In the genomic region with DNA sequence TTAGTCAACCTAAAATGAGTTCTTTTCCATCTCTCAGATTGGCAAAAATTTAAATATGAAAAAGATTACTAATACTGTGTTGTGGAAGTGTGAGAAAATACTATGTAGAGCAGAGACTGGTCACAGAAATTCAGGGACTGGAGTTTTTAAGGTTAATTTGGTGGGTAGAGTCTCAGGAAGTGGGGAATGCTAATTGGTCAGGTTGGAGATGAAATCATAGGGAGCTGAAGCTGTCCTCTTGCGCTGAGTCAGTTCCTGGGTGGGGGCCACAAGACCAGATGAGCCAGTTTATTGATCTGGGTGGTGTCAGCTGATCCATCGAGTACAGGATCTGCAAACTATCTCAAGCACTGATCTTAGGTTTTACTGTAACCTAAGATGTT, we compare ENCODE assay signal across 13 cellular contexts. TPM values are rescaled to one million over a fixed set of nuclear protein-coding genes. Genes with fewer than 3 reads are reported as not detected.
DNase-seq lines count a peak whose midpoint lies in the region; ATAC-seq and TF ChIP-seq lines count a peak whose summit lies in the region.
"Had no signal": no experiment of that assay in that cellular context is flagged by ENCODE, and none has a peak within 500 bp of the region (broad histone marks: within the 10 kb centered on the region; RNA-seq: fewer than 3 reads in every experiment).

No MANE protein-coding gene starts in this region.

- intact Hi-C loops in Calu3 (cut with micrococcal nuclease; ENCODE audit: unreplicated experiment): loop anchor here (2.0 to 5.0 kb wide), 2 partner anchors 30 to 63 kb away; partner anchors contain the start of gene TMEM86A

- no peaks in the 10 kb centered on the region for H3K9me3 ChIP-seq in Peyer's patch
- H3K9me3 ChIP-seq: testis had no signal

- peaks cover 51% of the 10 kb centered on the region for H3K4me1 Mint-ChIP-seq in Calu3 (ENCODE audit: low read depth, unreplicated experiment)
- H3K4me1 Mint-ChIP-seq in activated T-cell treated with anti-CD3 and anti-CD28 coated beads, Interleukin-2, amount 50 U/mL, for 72 hours (ENCODE audit: low read depth): peaks cover 58% of the 10 kb centered on the region

- peak; percentile 45 to 47 for ATAC-seq in activated T-cell treated with anti-CD3 and anti-CD28 coated beads, Interleukin-2, amount 50 U/mL, for 72 hours (replicated peaks in 1 of 2)
- ATAC-seq in HG03442 (IDR thresholded peaks at IDR 0.05; ENCODE audit: unreplicated experiment): no peak

- no peak overlapping the region for H3K27ac ChIP-seq in Peyer's patch
- H3K27ac ChIP-seq: testis had no signal

- H3K27me3 ChIP-seq in Peyer's patch: no peaks in the 10 kb centered on the region
- H3K27me3 ChIP-seq: testis had no signal

- no peak overlapping the region for H3K4me3 ChIP-seq in Peyer's patch
- H3K4me3 ChIP-seq: testis had no signal

- in situ Hi-C loops in GM13977 (cut with MboI; ENCODE audit: low pct_unique_long_range_greater_than_20kb, low sequenced_read_pairs, unreplicated experiment): no loop called here

- H3K27ac Mint-ChIP-seq in Calu3 (ENCODE audit: unreplicated experiment): peak overlapping the region; percentile 81
- peak overlapping the region; percentile 68 for H3K27ac Mint-ChIP-seq in activated T-cell treated with anti-CD3 and anti-CD28 coated beads, Interleukin-2, amount 50 U/mL, for 72 hours

- no peaks in the 10 kb centered on the region for H3K9me3 Mint-ChIP-seq in Calu3 (ENCODE audit: low read depth, unreplicated experiment)
- no peaks in the 10 kb centered on the region for H3K9me3 Mint-ChIP-seq in activated T-cell treated with anti-CD3 and anti-CD28 coated beads, Interleukin-2, amount 50 U/mL, for 72 hours
- H3K9me3 Mint-ChIP-seq: naive B cell had no signal

- no peaks in the 10 kb centered on the region for H3K4me1 ChIP-seq in Peyer's patch
- H3K4me1 ChIP-seq: testis had no signal

- H3K36me3 Mint-ChIP-seq in Calu3 (ENCODE audit: insufficient read depth, unreplicated experiment): peaks cover 21% of the 10 kb centered on the region
- H3K36me3 Mint-ChIP-seq in activated T-cell treated with anti-CD3 and anti-CD28 coated beads, Interleukin-2, amount 50 U/mL, for 72 hours (ENCODE audit: insufficient read depth in 2 of 2): no peaks in the 10 kb centered on the region
- H3K36me3 Mint-ChIP-seq: naive B cell had no signal

- no peaks in the 10 kb centered on the region for H3K36me3 ChIP-seq in Peyer's patch

- BruUV-seq in Calu3 (replicated peaks; lab: Mats Ljungman, UMichigan): no TSS peak

- no peaks in the 10 kb centered on the region for H3K27me3 Mint-ChIP-seq in Calu3 (ENCODE audit: unreplicated experiment)
- H3K27me3 Mint-ChIP-seq in activated T-cell treated with anti-CD3 and anti-CD28 coated beads, Interleukin-2, amount 50 U/mL, for 72 hours (ENCODE audit: low read depth): no peaks in the 10 kb centered on the region

- peak; percentile 86 for DNase-seq in Calu3
- DNase-seq in HT1080 (ENCODE audit: low read depth): peak; percentile 56
- DNase-seq in activated T-cell treated with anti-CD3 and anti-CD28 coated beads, Interleukin-2, amount 50 U/mL, for 72 hours: peak; percentile 29
- peak; percentile 53 for DNase-seq in kidney tubule cell (ENCODE audit: low spot score)
- no peak for DNase-seq in NCI-H774 (lab: John Stamatoyannopoulos, UW)
- no peak for DNase-seq in GM13977 (ENCODE audit: low spot score)
- DNase-seq in Peyer's patch: no peak
- DNase-seq: COR-L47; effector CD8-positive, alpha-beta T cell; naive B cell; SIG-M5; testis had no signal

- no peak for TF ChIP-seq POLR2A in Peyer's patch (IDR thresholded peaks at IDR 0.05)

- peak overlapping the region; percentile 32 for H3K4me3 Mint-ChIP-seq in Calu3 (ENCODE audit: low read depth, unreplicated experiment)
- peak overlapping the region; percentile 41 to 79 for H3K4me3 Mint-ChIP-seq in activated T-cell treated with anti-CD3 and anti-CD28 coated beads, Interleukin-2, amount 50 U/mL, for 72 hours
- H3K4me3 Mint-ChIP-seq: naive B cell had no signal

- TF ChIP-seq CTCF in Calu3 (IDR thresholded peaks at IDR 0.05; ENCODE audit: unreplicated experiment): no peak
- no peak for TF ChIP-seq CTCF in GM13977 (IDR thresholded peaks at IDR 0.05; ENCODE audit: extremely low read depth, insufficient read depth, missing control alignments)
- TF ChIP-seq CTCF in Peyer's patch (IDR thresholded peaks at IDR 0.05): no peak

- CTCF ChIA-PET in Calu3 (lab: Charles Lee): interaction anchor here (1.4 kb wide), 1 partner anchor 53 kb away, joined by 3 read pairs; no protein-coding TSS in a partner anchor

RNA-seq across cellular contexts. Expression of gene TMEM86A, which starts 29.4 kb away (rescaled TPM):
- total RNA-seq in Calu3 (2022) (8.8 and 11.9 TPM in 2 replicates), Peyer's patch (1 to 10 TPM in 2 of 4 donors, under 1 TPM in 1, not detected in 1; 0.53 to 4.4 (median 1.9) TPM)
- 0.47 and 1.3 TPM in 2 replicates for total RNA-seq in HT1080 (2014; rRNA removed; shearing (Covaris generic))
- polyA plus RNA-seq in HT1080 (2015; cell fraction: cytosol; rRNA removed): 0.86 and 0.99 TPM in 2 replicates
- polyA plus RNA-seq in HT1080 (2015; cell fraction: nucleus; rRNA removed): 1.1 and 1.2 TPM in 2 replicates
- total RNA-seq in activated T-cell treated with anti-CD3 and anti-CD28 coated beads, Interleukin-2, amount 50 U/mL, for 72 hours: 1 to 10 TPM; 1.0 to 1.8 TPM

RNA-seq across cellular contexts. Expression of gene SPTY2D1, which starts 35.1 kb away (rescaled TPM):
- total RNA-seq in Calu3 (2022) (32.1 and 37.5 TPM in 2 replicates), Peyer's patch (10 to 100 TPM; 14.2 to 19.3 (median 17.8) TPM)
- 15.5 and 16.7 TPM in 2 replicates for total RNA-seq in HT1080 (2014; rRNA removed; shearing (Covaris generic))
- polyA plus RNA-seq in HT1080 (2015; cell fraction: cytosol; rRNA removed): 11.3 and 13.5 TPM in 2 replicates
- 19.1 and 21.2 TPM in 2 replicates for polyA plus RNA-seq in HT1080 (2015; cell fraction: nucleus; rRNA removed)
- 10 to 100 TPM; 23.1 to 25.3 TPM for total RNA-seq in activated T-cell treated with anti-CD3 and anti-CD28 coated beads, Interleukin-2, amount 50 U/mL, for 72 hours

RNA-seq across cellular contexts. Expression of gene IGSF22, which starts 56.8 kb away (rescaled TPM):
- total RNA-seq in Calu3 (2022): not detected in 2 replicates
- not detected in 2 replicates for total RNA-seq in HT1080 (2014; rRNA removed; shearing (Covaris generic))
- not detected in 2 replicates for polyA plus RNA-seq in HT1080 (2015; cell fraction: cytosol; rRNA removed)
- polyA plus RNA-seq in HT1080 (2015; cell fraction: nucleus; rRNA removed): not detected in 2 replicates
- total RNA-seq in activated T-cell treated with anti-CD3 and anti-CD28 coated beads, Interleukin-2, amount 50 U/mL, for 72 hours: under 1 TPM; 0.34 to 0.39 TPM
- total RNA-seq in Peyer's patch: not detected

Comparison
In these comparisons a context has a peak if more than half of its experiments do, and no peak if none do; other contexts are left out.
1. DNase-seq: peak in Calu3 (single experiment), HT1080 (single experiment), activated T-cell treated with anti-CD3 and anti-CD28 coated beads, Interleukin-2, amount 50 U/mL, for 72 hours (2 of 2) and kidney tubule cell (single experiment); none in NCI-H774 (single experiment), GM13977 (single experiment) and Peyer's patch (0 of 3).